ENCODE assay signal across 9 cellular contexts in genomic region chr14:77043984-77044485, GRCh38. TPM values are rescaled to one million over a fixed set of nuclear protein-coding genes. Genes with fewer than 3 reads are reported as not detected.
A peak's percentile ranks its signal among the peaks of the same experiment; 100 is the strongest.
DNase-seq lines count a peak whose midpoint lies in the region; ATAC-seq, FAIRE-seq and TF ChIP-seq lines count a peak whose summit lies in the region.
"Had no signal": no experiment of that assay in that cellular context is flagged by ENCODE, and none has a peak within 500 bp of the region (broad histone marks: within the 10 kb centered on the region; RNA-seq: fewer than 3 reads in every experiment).

No MANE protein-coding gene starts in this region.

- H3K36me3 ChIP-seq in DND-41 (ENCODE audit: insufficient read depth, low read length) (no peaks in the 10 kb centered on the region), rectal smooth muscle tissue (ENCODE audit: control insufficient read depth, insufficient read depth, low read length) (no peaks in the 10 kb centered on the region), mucosa of descending colon (ENCODE audit: low read depth) (no peaks in the 10 kb centered on the region), WERI-Rb-1 (no peaks in the 10 kb centered on the region)

- H4K20me1 ChIP-seq in DND-41 (ENCODE audit: insufficient read depth, low read length): no peaks in the 10 kb centered on the region

- no peak for TF ChIP-seq CTCF in DND-41 (IDR thresholded peaks at IDR 0.05; ENCODE audit: borderline replicate concordance, extremely low read depth, low read length, poor library complexity, severe bottlenecking)
- TF ChIP-seq CTCF in foreskin keratinocyte (conservative IDR thresholded peaks at IDR 0.05): no peak
- no peak for TF ChIP-seq CTCF in mucosa of descending colon (IDR thresholded peaks at IDR 0.05)
- TF ChIP-seq CTCF in WERI-Rb-1 (IDR thresholded peaks at IDR 0.05; ENCODE audit: low read depth, low read length): no peak

- H3K9me3 ChIP-seq in DND-41 (ENCODE audit: insufficient read depth, low read length, severe bottlenecking) (no peaks in the 10 kb centered on the region), mucosa of descending colon (no peaks in the 10 kb centered on the region), WERI-Rb-1 (ENCODE audit: severe bottlenecking) (no peaks in the 10 kb centered on the region)

- H3K27me3 ChIP-seq in DND-41 (ENCODE audit: insufficient read depth, low read length, poor library complexity) (no peaks in the 10 kb centered on the region), foreskin keratinocyte (no peaks in the 10 kb centered on the region), rectal smooth muscle tissue (ENCODE audit: control insufficient read depth, insufficient read depth, low read length) (no peaks in the 10 kb centered on the region), WERI-Rb-1 (ENCODE audit: insufficient read depth, low read depth, severe bottlenecking) (no peaks in the 10 kb centered on the region)

- intact Hi-C loops in mucosa of descending colon (cut with DNase I, micrococcal nuclease): loop anchor here in 1 of 2 donors (10.0 kb wide), 1 partner anchor 99 kb away; no protein-coding TSS in a partner anchor

- H2AFZ ChIP-seq in DND-41 (ENCODE audit: low read depth, low read length): no peak overlapping the region

- ATAC-seq in DND-41 (ENCODE audit: insufficient read depth, low read depth) (no peak), foreskin keratinocyte (no peak), mucosa of descending colon (no peak)

- DNase-seq in DND-41 (no peak), SHP77 (lab: John Stamatoyannopoulos, UW) (peak; percentile 27 to 49), foreskin keratinocyte (no peak), mucosa of descending colon (no peak), NCI-H187 treated with DMSO at 0.1 percent for 48 hours (lab: John Stamatoyannopoulos, UW) (no peak), WERI-Rb-1 (no peak), GM19239 (ENCODE audit: insufficient read length, low spot score) (no peak)
- DNase-seq: cortex of kidney had no signal

- no peaks in the 10 kb centered on the region for H3K79me2 ChIP-seq in DND-41 (ENCODE audit: insufficient read depth, low read length)

- H3K9ac ChIP-seq in DND-41 (ENCODE audit: low read depth, low read length) (peak overlapping the region; percentile 39), rectal smooth muscle tissue (ENCODE audit: low read length) (no peak overlapping the region)

- H3K4me2 ChIP-seq in DND-41 (ENCODE audit: insufficient read depth, low read length): peak overlapping the region; percentile 46

- FAIRE-seq in GM19239 (lab: Jason Lieb, UNC): no peak

- peaks cover 57% of the 10 kb centered on the region for H3K4me1 ChIP-seq in DND-41 (ENCODE audit: insufficient read depth, low read length)
- H3K4me1 ChIP-seq in foreskin keratinocyte: peaks cover 61% of the 10 kb centered on the region
- H3K4me1 ChIP-seq in rectal smooth muscle tissue (ENCODE audit: control insufficient read depth, insufficient read depth, low read length): peaks cover 63% of the 10 kb centered on the region
- H3K4me1 ChIP-seq in mucosa of descending colon (ENCODE audit: low read depth): peaks cover 62% of the 10 kb centered on the region

- no peak overlapping the region for H3K4me3 ChIP-seq in DND-41 (ENCODE audit: low read depth in 1 of 2, low read length in 2 of 2)
- H3K4me3 ChIP-seq in rectal smooth muscle tissue (ENCODE audit: low read length): no peak overlapping the region
- no peak overlapping the region for H3K4me3 ChIP-seq in mucosa of descending colon
- no peak overlapping the region for H3K4me3 ChIP-seq in WERI-Rb-1 (ENCODE audit: low read depth, low read length)

- H3K27ac ChIP-seq in DND-41 (ENCODE audit: low read length) (peak overlapping the region; percentile 84), foreskin keratinocyte (peak overlapping the region; percentile 84), rectal smooth muscle tissue (ENCODE audit: low read depth, low read length) (peak overlapping the region; percentile 84), WERI-Rb-1 (no peak overlapping the region)

RNA-seq across cellular contexts. Expression of gene IRF2BPL, which starts 15.5 kb away (rescaled TPM):
- total RNA-seq in foreskin keratinocyte (20.2 and 20.7 TPM in 2 replicates), mucosa of descending colon (10 to 100 TPM; 15.1 to 74.1 (median 19.3) TPM)
- polyA plus RNA-seq in foreskin keratinocyte: 8.0 and 8.7 TPM in 2 replicates

RNA-seq across cellular contexts. Expression of gene CIPC, which starts 54.0 kb away (rescaled TPM):
- 10.0 and 10.1 TPM in 2 replicates for total RNA-seq in foreskin keratinocyte
- polyA plus RNA-seq in foreskin keratinocyte: 2.3 and 3.0 TPM in 2 replicates
- total RNA-seq in mucosa of descending colon: 10 to 100 TPM; 45.7 to 84.9 (median 61.0) TPM

Comparison
In these comparisons a context has a peak if more than half of its experiments do, and no peak if none do; other contexts are left out.
1. DNase-seq: peak in SHP77 (2 of 2); none in DND-41 (single experiment), foreskin keratinocyte (0 of 2), mucosa of descending colon (0 of 3), NCI-H187 treated with DMSO at 0.1 percent for 48 hours (single experiment), WERI-Rb-1 (single experiment) and GM19239 (single experiment).